In the genomic region with DNA sequence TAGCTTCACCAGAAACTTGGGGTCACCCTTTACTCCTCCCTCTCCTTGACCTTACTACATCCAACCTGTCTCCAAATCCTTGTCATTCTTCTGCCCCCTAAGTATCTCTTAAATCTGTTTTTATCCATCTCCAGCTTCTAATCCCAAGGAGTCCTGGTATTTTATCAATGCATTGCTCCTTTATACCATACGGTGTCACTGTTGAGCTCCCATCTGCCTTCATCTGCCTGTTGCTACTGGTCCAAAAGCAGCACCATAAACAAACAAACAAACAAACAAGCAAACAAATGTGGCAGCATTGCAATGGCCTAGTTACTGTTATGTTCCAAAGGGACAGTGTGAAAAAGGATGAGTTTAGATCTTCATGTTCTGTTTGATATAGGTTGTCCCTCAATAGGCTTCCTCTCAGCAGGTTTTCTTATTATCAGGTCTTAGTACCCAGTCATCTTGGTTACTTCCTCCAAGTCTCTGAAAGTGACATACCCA, we compare ENCODE assay signal across 9 cellular contexts. TPM values are rescaled to one million over a fixed set of nuclear protein-coding genes. Genes with fewer than 3 reads are reported as not detected.
DNase-seq lines count a peak whose midpoint lies in the region; ATAC-seq, FAIRE-seq and TF ChIP-seq lines count a peak whose summit lies in the region.
"Had no signal": no experiment of that assay in that cellular context is flagged by ENCODE, and none has a peak within 500 bp of the region (broad histone marks: within the 10 kb centered on the region; RNA-seq: fewer than 3 reads in every experiment).

No MANE protein-coding gene starts in this region.

- peaks cover 4% of the 10 kb centered on the region for H3K4me1 Mint-ChIP-seq in CD14-positive monocyte

- peak; percentile 90 for TF ChIP-seq CTCF in CD14-positive monocyte (IDR thresholded peaks at IDR 0.05)
- TF ChIP-seq CTCF in VCaP (conservative IDR thresholded peaks at IDR 0.05), result peak; percentile 87

- H3K27ac Mint-ChIP-seq in CD14-positive monocyte, result no peak overlapping the region
- H3K27ac Mint-ChIP-seq: natural killer cell treated with Interleukin-12 subunit alpha and Interleukin-12 subunit beta and Interleukin-15 and Interleukin-18, amount 100 ng/mL, for 72 hours had no signal

- no peak overlapping the region for H3K4me3 Mint-ChIP-seq in CD14-positive monocyte
- H3K4me3 Mint-ChIP-seq: natural killer cell treated with Interleukin-12 subunit alpha and Interleukin-12 subunit beta and Interleukin-15 and Interleukin-18, amount 100 ng/mL, for 72 hours had no signal

- H3K27ac ChIP-seq in VCaP, result no peak overlapping the region

- intact Hi-C loops in CD14-positive monocyte (cut with micrococcal nuclease) (loop anchor here (5.0 to 10.0 kb wide), 2 partner anchors 153 to 176 kb away; partner anchors contain the start of gene MRPL17 (in 1 of the 2)), Right ventricle myocardium superior (cut with DNase I) (loop anchor here (5.0 kb wide), 2 partner anchors 151 to 176 kb away; partner anchors contain the start of gene MRPL17), posterior cingulate gyrus (cut with DNase I) (loop anchor here (1.0 to 5.0 kb wide), 4 partner anchors 46 to 152 kb away; partner anchors contain the start of genes ILK, MRPL17, RRP8 and TPP1)

- FAIRE-seq in GM18507 (lab: Jason Lieb, UNC), result peak; percentile 80

- no peaks in the 10 kb centered on the region for H3K27me3 Mint-ChIP-seq in CD14-positive monocyte (ENCODE audit: low read depth in 3 of 3)
- H3K27me3 Mint-ChIP-seq: natural killer cell treated with Interleukin-12 subunit alpha and Interleukin-12 subunit beta and Interleukin-15 and Interleukin-18, amount 100 ng/mL, for 72 hours had no signal

- DNase-seq in CD14-positive monocyte (ENCODE audit: low spot score) (no peak), GM18507 (ENCODE audit: extremely low spot score, insufficient read length, low read depth) (peak; percentile 15), NAMALWA (ENCODE audit: low spot score) (peak; percentile 70), Right ventricle myocardium superior (no peak), pulmonary artery endothelial cell (ENCODE audit: low read depth, low spot score) (peak; percentile 20), T-helper 9 cell (no peak), posterior cingulate gyrus (no peak)

- ATAC-seq in Right ventricle myocardium superior (ENCODE audit: poor library complexity), result peak; percentile 90

- peaks cover 33% of the 10 kb centered on the region in 2 donors for H3K36me3 Mint-ChIP-seq in CD14-positive monocyte

- H3K9me3 Mint-ChIP-seq in CD14-positive monocyte, result no peaks in the 10 kb centered on the region
- H3K9me3 Mint-ChIP-seq: natural killer cell treated with Interleukin-12 subunit alpha and Interleukin-12 subunit beta and Interleukin-15 and Interleukin-18, amount 100 ng/mL, for 72 hours had no signal

RNA-seq across cellular contexts. Expression of gene DNHD1, which starts 34.2 kb away (rescaled TPM):
- under 1 TPM; 0.24 to 0.59 TPM for polyA plus RNA-seq in CD14-positive monocyte
- total RNA-seq in Right ventricle myocardium superior (4.2 TPM), pulmonary artery endothelial cell (2.0 and 2.5 TPM in 2 replicates)

RNA-seq across cellular contexts. Expression of gene TIMM10B, which starts 50.0 kb away (rescaled TPM):
- 10 to 100 TPM; 20.0 to 22.1 TPM for polyA plus RNA-seq in CD14-positive monocyte
- total RNA-seq in Right ventricle myocardium superior, result 14.1 TPM
- 23.4 and 27.9 TPM in 2 replicates for total RNA-seq in pulmonary artery endothelial cell

RNA-seq across cellular contexts. Expression of gene ARFIP2, which starts 50.2 kb away (rescaled TPM):
- 10 to 100 TPM; 21.6 to 27.2 TPM for polyA plus RNA-seq in CD14-positive monocyte
- total RNA-seq in Right ventricle myocardium superior, result 13.9 TPM
- total RNA-seq in pulmonary artery endothelial cell, result 53.2 and 64.8 TPM in 2 replicates

RNA-seq across cellular contexts. Expression of gene TRIM3, which starts 57.6 kb away (rescaled TPM):
- polyA plus RNA-seq in CD14-positive monocyte, result 1 to 10 TPM; 1.7 to 3.3 TPM
- 11.4 TPM for total RNA-seq in Right ventricle myocardium superior
- total RNA-seq in pulmonary artery endothelial cell, result 25.6 and 30.3 TPM in 2 replicates

Comparison
In these comparisons a context has a peak if more than half of its experiments do, and no peak if none do; other contexts are left out.
1. DNase-seq: peak in GM18507 (single experiment), NAMALWA (single experiment) and pulmonary artery endothelial cell (single experiment); none in CD14-positive monocyte (single experiment), Right ventricle myocardium superior (single experiment), T-helper 9 cell (single experiment) and posterior cingulate gyrus (0 of 10).